Comparison of ENCODE assay signal across 1 cellular context in the genomic region with DNA sequence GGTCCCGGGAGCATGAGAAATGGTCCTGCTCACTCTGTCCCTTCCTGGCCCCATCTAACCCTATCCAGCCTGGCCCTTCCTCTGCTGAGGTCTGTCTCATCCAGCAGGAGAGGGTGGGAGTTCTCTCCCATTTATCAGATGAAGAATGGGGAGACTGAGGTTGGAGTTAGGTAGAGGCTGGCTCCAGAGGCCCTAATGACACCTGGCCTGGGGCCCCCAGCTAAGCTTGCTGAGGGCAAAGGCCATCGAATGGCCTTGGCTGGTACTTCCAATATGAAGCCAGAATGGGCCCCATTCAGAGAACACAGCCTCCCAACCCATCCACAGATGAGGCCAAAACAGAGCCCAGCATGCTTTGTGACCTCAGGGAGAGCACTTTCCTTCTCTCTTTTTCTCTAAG.
A peak's percentile ranks its signal among the peaks of the same experiment; 100 is the strongest.
TF ChIP-seq lines count a peak whose summit lies in the region.

No MANE protein-coding gene starts in this region.

TF ChIP-seq in HepG2, 621 proteins besides CTCF, POLR2A, EP300 and RAD21 (continues in another document):
- TF ChIP-seq ZNF772 (CRISPR knock-in tag; IDR thresholded peaks at IDR 0.05) (0 out of 2 replicates have a peak, but pooled peaks have one; percentile 46), ZNF644 (CRISPR knock-in tag; IDR thresholded peaks at IDR 0.05; ENCODE audit: low read depth) (peak; percentile 67; the same call in 1 of the 2 replicates), HNF4A (CRISPR knock-in tag; IDR thresholded peaks at IDR 0.05) (peak; percentile 75), MED1 (CRISPR knock-in tag; IDR thresholded peaks at IDR 0.05) (0 out of 2 replicates have a peak, but pooled peaks have one; percentile 14), ADNP (CRISPR knock-in tag; IDR thresholded peaks at IDR 0.05) (0 out of 2 replicates have a peak, but pooled peaks have one; percentile 54), ZNF660 (CRISPR knock-in tag; IDR thresholded peaks at IDR 0.05; ENCODE audit: borderline replicate concordance, low read depth) (no peak), ZMYM4 (CRISPR knock-in tag; IDR thresholded peaks at IDR 0.05) (peak; percentile 54), TBX2 (CRISPR knock-in tag; IDR thresholded peaks at IDR 0.05; ENCODE audit: borderline replicate concordance) (peak; percentile 59; the same call in 1 of the 2 replicates), ZNF629 (CRISPR knock-in tag; conservative IDR thresholded peaks at IDR 0.05) (peak; percentile 97), GFI1 (CRISPR knock-in tag; IDR thresholded peaks at IDR 0.05; ENCODE audit: borderline replicate concordance) (0 out of 2 replicates have a peak, but pooled peaks have one; percentile 27), NR2F2 (IDR thresholded peaks at IDR 0.05; ENCODE audit: borderline replicate concordance, low read depth) (0 out of 2 replicates have a peak, but pooled peaks have one; percentile 25), NONO (IDR thresholded peaks at IDR 0.05) (no peak), NONO (CRISPR knock-in tag; conservative IDR thresholded peaks at IDR 0.05) (peak; percentile 32; the same call in 1 of the 2 replicates), NCOA2 (CRISPR knock-in tag; IDR thresholded peaks at IDR 0.05) (peak; percentile 22; the same call in 1 of the 2 replicates), ZNF652 (CRISPR knock-in tag; IDR thresholded peaks at IDR 0.05; ENCODE audit: borderline replicate concordance, low read depth) (no peak), FOSL2 (CRISPR knock-in tag; IDR thresholded peaks at IDR 0.05) (peak; percentile 9; the same call in 1 of the 2 replicates), ZNF775 (CRISPR knock-in tag; IDR thresholded peaks at IDR 0.05; ENCODE audit: borderline replicate concordance) (no peak), ZNF331 (CRISPR knock-in tag; IDR thresholded peaks at IDR 0.05) (peak; percentile 65; the same call in 1 of the 2 replicates), ZNF589 (CRISPR knock-in tag; conservative IDR thresholded peaks at IDR 0.05) (no peak), FIP1L1 (IDR thresholded peaks at IDR 0.05; ENCODE audit: borderline replicate concordance, insufficient read depth, low read depth, low read length) (no peak), NR2F1 (CRISPR knock-in tag; IDR thresholded peaks at IDR 0.05) (peak in 1 of 2 experiments; percentile 61; a peak in 1 of 4 replicates), ZMYM3 (CRISPR knock-in tag; IDR thresholded peaks at IDR 0.05) (peak; percentile 91), KLF16 (CRISPR knock-in tag; IDR thresholded peaks at IDR 0.05) (no peak), ARNT (IDR thresholded peaks at IDR 0.05) (no peak), ZNF788 (CRISPR knock-in tag; IDR thresholded peaks at IDR 0.05; ENCODE audit: borderline replicate concordance) (peak; percentile 55; the same call in 1 of the 2 replicates), POLR2AphosphoS5 (IDR thresholded peaks at IDR 0.05; ENCODE audit: low read depth, low read length) (peak; percentile 21; the same call in 1 of the 2 replicates), ZSCAN31 (CRISPR knock-in tag; IDR thresholded peaks at IDR 0.05; ENCODE audit: low read depth) (no peak), SATB2 (CRISPR knock-in tag; IDR thresholded peaks at IDR 0.05) (no peak), ATF5 (CRISPR knock-in tag; IDR thresholded peaks at IDR 0.05; ENCODE audit: low read depth) (no peak), PHF21A (CRISPR knock-in tag; IDR thresholded peaks at IDR 0.05) (peak; percentile 45; the same call in 1 of the 2 replicates), SIN3B (IDR thresholded peaks at IDR 0.05; ENCODE audit: low read length) (no peak), IKZF1 (IDR thresholded peaks at IDR 0.05) (no peak), SSRP1 (CRISPR knock-in tag; IDR thresholded peaks at IDR 0.05) (no peak), HNF4G (IDR thresholded peaks at IDR 0.05; ENCODE audit: borderline replicate concordance, low read depth, low read length) (peak; percentile 42; the same call in 1 of the 2 replicates), HNF4G (CRISPR knock-in tag; IDR thresholded peaks at IDR 0.05; ENCODE audit: borderline replicate concordance, low read depth) (0 out of 2 replicates have a peak, but pooled peaks have one; percentile 8), PATZ1 (CRISPR knock-in tag; IDR thresholded peaks at IDR 0.05) (peak; percentile 48; the same call in 1 of the 2 replicates), RCOR2 (CRISPR knock-in tag; IDR thresholded peaks at IDR 0.05) (peak; percentile 59; the same call in 1 of the 2 replicates), RORA (CRISPR knock-in tag; IDR thresholded peaks at IDR 0.05) (no peak), HDAC2 (CRISPR knock-in tag; IDR thresholded peaks at IDR 0.05) (peak; percentile 35; the same call in 1 of the 2 replicates), ZNF446 (CRISPR knock-in tag; IDR thresholded peaks at IDR 0.05) (no peak), NR2F6 (IDR thresholded peaks at IDR 0.05) (peak; percentile 79), NR2F6 (CRISPR knock-in tag; IDR thresholded peaks at IDR 0.05) (peak; percentile 69; the same call in 1 of the 2 replicates), TAF1 (CRISPR knock-in tag; IDR thresholded peaks at IDR 0.05) (peak; percentile 39; the same call in 1 of the 2 replicates), POLR2G (IDR thresholded peaks at IDR 0.05; ENCODE audit: low read depth, low read length) (peak; percentile 42; the same call in 1 of the 2 replicates), ZNF354B (CRISPR knock-in tag; IDR thresholded peaks at IDR 0.05) (no peak), MTA1 (CRISPR knock-in tag; IDR thresholded peaks at IDR 0.05; ENCODE audit: borderline replicate concordance) (no peak), ZFY (CRISPR knock-in tag; IDR thresholded peaks at IDR 0.05) (peak; percentile 44), PAXIP1 (CRISPR knock-in tag; conservative IDR thresholded peaks at IDR 0.05) (peak; percentile 77), ELF1 (CRISPR knock-in tag; IDR thresholded peaks at IDR 0.05) (no peak), SOX5 (CRISPR knock-in tag; IDR thresholded peaks at IDR 0.05; ENCODE audit: borderline replicate concordance) (no peak)
- TF ChIP-seq, protein P1, sequence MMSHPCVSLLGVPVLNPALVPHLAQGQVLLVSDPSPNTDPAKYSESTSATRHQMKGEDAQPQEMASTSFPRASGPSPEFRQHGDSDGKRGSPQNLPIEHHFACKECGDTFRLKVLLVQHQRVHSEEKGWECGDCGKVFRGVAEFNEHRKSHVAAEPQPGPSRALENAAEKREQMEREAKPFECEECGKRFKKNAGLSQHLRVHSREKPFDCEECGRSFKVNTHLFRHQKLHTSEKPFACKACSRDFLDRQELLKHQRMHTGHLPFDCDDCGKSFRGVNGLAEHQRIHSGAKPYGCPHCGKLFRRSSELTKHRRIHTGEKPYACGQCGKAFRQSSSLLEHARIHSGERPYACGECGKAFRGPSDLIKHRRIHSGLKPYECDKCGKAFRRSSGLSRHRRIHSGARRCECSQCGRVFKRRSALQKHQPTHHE (CRISPR knock-in tag; IDR thresholded peaks at IDR 0.05; ENCODE audit: borderline replicate concordance) = no peak
- TF ChIP-seq, protein P2, sequence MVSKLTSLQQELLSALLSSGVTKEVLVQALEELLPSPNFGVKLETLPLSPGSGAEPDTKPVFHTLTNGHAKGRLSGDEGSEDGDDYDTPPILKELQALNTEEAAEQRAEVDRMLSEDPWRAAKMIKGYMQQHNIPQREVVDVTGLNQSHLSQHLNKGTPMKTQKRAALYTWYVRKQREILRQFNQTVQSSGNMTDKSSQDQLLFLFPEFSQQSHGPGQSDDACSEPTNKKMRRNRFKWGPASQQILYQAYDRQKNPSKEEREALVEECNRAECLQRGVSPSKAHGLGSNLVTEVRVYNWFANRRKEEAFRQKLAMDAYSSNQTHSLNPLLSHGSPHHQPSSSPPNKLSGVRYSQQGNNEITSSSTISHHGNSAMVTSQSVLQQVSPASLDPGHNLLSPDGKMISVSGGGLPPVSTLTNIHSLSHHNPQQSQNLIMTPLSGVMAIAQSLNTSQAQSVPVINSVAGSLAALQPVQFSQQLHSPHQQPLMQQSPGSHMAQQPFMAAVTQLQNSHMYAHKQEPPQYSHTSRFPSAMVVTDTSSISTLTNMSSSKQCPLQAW (CRISPR knock-in tag; IDR thresholded peaks at IDR 0.05) = 0 out of 2 replicates have a peak, but pooled peaks have one; percentile 12
- TF ChIP-seq, protein P3, sequence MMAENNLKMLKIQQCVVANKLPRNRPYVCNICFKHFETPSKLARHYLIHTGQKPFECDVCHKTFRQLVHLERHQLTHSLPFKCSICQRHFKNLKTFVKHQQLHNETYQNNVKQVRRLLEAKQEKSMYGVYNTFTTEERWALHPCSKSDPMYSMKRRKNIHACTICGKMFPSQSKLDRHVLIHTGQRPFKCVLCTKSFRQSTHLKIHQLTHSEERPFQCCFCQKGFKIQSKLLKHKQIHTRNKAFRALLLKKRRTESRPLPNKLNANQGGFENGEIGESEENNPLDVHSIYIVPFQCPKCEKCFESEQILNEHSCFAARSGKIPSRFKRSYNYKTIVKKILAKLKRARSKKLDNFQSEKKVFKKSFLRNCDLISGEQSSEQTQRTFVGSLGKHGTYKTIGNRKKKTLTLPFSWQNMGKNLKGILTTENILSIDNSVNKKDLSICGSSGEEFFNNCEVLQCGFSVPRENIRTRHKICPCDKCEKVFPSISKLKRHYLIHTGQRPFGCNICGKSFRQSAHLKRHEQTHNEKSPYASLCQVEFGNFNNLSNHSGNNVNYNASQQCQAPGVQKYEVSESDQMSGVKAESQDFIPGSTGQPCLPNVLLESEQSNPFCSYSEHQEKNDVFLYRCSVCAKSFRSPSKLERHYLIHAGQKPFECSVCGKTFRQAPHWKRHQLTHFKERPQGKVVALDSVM (CRISPR knock-in tag; IDR thresholded peaks at IDR 0.05) = peak; percentile 96
- TF ChIP-seq, protein P4, sequence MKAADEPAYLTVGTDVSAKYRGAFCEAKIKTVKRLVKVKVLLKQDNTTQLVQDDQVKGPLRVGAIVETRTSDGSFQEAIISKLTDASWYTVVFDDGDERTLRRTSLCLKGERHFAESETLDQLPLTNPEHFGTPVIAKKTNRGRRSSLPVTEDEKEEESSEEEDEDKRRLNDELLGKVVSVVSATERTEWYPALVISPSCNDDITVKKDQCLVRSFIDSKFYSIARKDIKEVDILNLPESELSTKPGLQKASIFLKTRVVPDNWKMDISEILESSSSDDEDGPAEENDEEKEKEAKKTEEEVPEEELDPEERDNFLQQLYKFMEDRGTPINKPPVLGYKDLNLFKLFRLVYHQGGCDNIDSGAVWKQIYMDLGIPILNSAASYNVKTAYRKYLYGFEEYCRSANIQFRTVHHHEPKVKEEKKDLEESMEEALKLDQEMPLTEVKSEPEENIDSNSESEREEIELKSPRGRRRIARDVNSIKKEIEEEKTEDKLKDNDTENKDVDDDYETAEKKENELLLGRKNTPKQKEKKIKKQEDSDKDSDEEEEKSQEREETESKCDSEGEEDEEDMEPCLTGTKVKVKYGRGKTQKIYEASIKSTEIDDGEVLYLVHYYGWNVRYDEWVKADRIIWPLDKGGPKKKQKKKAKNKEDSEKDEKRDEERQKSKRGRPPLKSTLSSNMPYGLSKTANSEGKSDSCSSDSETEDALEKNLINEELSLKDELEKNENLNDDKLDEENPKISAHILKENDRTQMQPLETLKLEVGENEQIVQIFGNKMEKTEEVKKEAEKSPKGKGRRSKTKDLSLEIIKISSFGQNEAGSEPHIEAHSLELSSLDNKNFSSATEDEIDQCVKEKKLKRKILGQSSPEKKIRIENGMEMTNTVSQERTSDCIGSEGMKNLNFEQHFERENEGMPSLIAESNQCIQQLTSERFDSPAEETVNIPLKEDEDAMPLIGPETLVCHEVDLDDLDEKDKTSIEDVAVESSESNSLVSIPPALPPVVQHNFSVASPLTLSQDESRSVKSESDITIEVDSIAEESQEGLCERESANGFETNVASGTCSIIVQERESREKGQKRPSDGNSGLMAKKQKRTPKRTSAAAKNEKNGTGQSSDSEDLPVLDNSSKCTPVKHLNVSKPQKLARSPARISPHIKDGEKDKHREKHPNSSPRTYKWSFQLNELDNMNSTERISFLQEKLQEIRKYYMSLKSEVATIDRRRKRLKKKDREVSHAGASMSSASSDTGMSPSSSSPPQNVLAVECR (CRISPR knock-in tag; IDR thresholded peaks at IDR 0.05; ENCODE audit: borderline replicate concordance) = peak; percentile 31; the same call in 1 of the 2 replicates
